8 cellular contexts compared by ENCODE assay signal in genomic region chr15:58932791-58933310, GRCh38. TPM values are rescaled to one million over a fixed set of nuclear protein-coding genes. Genes with fewer than 3 reads are reported as not detected.
DNase-seq lines count a peak whose midpoint lies in the region; ATAC-seq and TF ChIP-seq lines count a peak whose summit lies in the region.

No MANE protein-coding gene starts in this region.

- no peaks in the 10 kb centered on the region for H3K9me3 ChIP-seq in left ventricle myocardium inferior (replicated peaks)

- no peak for TF ChIP-seq CTCF in left ventricle myocardium inferior (IDR thresholded peaks at IDR 0.05; ENCODE audit: borderline replicate concordance)

- peaks cover 18% of the 10 kb centered on the region for H3K36me3 ChIP-seq in left ventricle myocardium inferior

- H3K4me1 Mint-ChIP-seq in activated naive CD8-positive, alpha-beta T cell (ENCODE audit: low read depth) = peaks cover 26% of the 10 kb centered on the region

- peak overlapping the region; percentile 96 for H3K27ac Mint-ChIP-seq in activated naive CD8-positive, alpha-beta T cell

- peak overlapping the region; percentile 100 for H3K27ac ChIP-seq in left ventricle myocardium inferior (replicated peaks)

- peaks cover 58% of the 10 kb centered on the region for H3K4me1 ChIP-seq in left ventricle myocardium inferior

- peak overlapping the region; percentile 92 for H3K4me3 ChIP-seq in left ventricle myocardium inferior

- no peaks in the 10 kb centered on the region for H3K27me3 ChIP-seq in left ventricle myocardium inferior (ENCODE audit: low read depth)

- ATAC-seq in GM21390 (IDR thresholded peaks at IDR 0.05; ENCODE audit: unreplicated experiment) = peak; percentile 35

- H3K27me3 Mint-ChIP-seq in activated naive CD8-positive, alpha-beta T cell = no peaks in the 10 kb centered on the region

- DNase-seq in EL (peak; percentile 38), HT-29 (ENCODE audit: low spot score) (peak; percentile 60), left ventricle myocardium inferior (no peak), posterior cingulate gyrus (peak in 6 of 10 donors; percentile 12 to 89 (median 68)), cortex of kidney (lab: John Stamatoyannopoulos, UW) (no peak), kidney tubule cell (ENCODE audit: low spot score) (no peak)

- H3K9me3 Mint-ChIP-seq in activated naive CD8-positive, alpha-beta T cell (ENCODE audit: low read depth) = no peaks in the 10 kb centered on the region

- intact Hi-C loops in left ventricle myocardium inferior (cut with micrococcal nuclease) (no loop called here), posterior cingulate gyrus (cut with DNase I) (loop anchor here (2.0 kb wide), 1 partner anchor 54 kb away; the partner anchor contains the start of gene RNF111)

- H3K36me3 Mint-ChIP-seq in activated naive CD8-positive, alpha-beta T cell = peaks cover 6% of the 10 kb centered on the region

- H3K4me3 Mint-ChIP-seq in activated naive CD8-positive, alpha-beta T cell = peak overlapping the region; percentile 98

RNA-seq across cellular contexts. Expression of gene SLTM, which starts 0.6 kb away (rescaled TPM):
- 92.9 and 104 TPM in 2 replicates for total RNA-seq in HT-29 (2014; rRNA removed; shearing (Covaris generic))
- 47.8 TPM for total RNA-seq in left ventricle myocardium inferior

RNA-seq across cellular contexts. Expression of gene RNF111, which starts 54.6 kb away (rescaled TPM):
- 12.7 and 12.9 TPM in 2 replicates for total RNA-seq in HT-29 (2014; rRNA removed; shearing (Covaris generic))
- total RNA-seq in left ventricle myocardium inferior = 20.3 TPM

Comparison
In these comparisons a context has a peak if more than half of its experiments do, and no peak if none do; other contexts are left out.
1. DNase-seq: peak in EL (single experiment), HT-29 (single experiment) and posterior cingulate gyrus (6 of 10); none in left ventricle myocardium inferior (single experiment), cortex of kidney (single experiment) and kidney tubule cell (single experiment).